9 cellular contexts compared by ENCODE assay signal in the genomic region with DNA sequence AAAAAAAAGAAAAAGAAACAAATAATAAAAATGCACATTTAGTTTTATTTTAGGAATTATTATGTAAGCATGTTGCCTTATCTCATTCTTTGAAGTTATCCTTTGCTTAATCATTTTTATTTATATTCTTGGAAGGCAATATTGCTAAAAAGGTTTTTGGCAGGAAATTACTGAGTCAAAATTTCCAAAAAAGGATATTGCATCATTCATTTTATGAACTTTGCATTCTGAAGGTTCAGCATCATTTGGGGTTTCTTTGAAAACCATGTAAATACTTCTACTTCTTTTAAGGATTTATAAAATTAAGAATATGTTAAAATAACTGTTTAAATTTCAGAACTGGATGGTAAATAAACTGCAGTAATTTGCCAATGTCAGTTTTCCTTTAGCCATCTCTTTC.
"Had no signal": no experiment of that assay in that cellular context is flagged by ENCODE, and none has a peak within 500 bp of the region (broad histone marks: within the 10 kb centered on the region; RNA-seq: fewer than 3 reads in every experiment).

No MANE protein-coding gene starts in this region.

- FAIRE-seq: H54 had no signal

- H2AFZ ChIP-seq: GM23248 had no signal

- H3K27ac ChIP-seq: GM23248, HL-60, KMS-11 had no signal

- H3K27ac Mint-ChIP-seq: H9 had no signal

- H3K9ac ChIP-seq: GM23248, KMS-11 had no signal

- H3K4me2 ChIP-seq: KMS-11 had no signal

- H3K4me3 ChIP-seq: GM23248 had no signal

- H3K4me3 Mint-ChIP-seq: H9 had no signal

- DNase-seq: GM23248, GOT3, H9, HCEC 1CT, IMR-90, KBM-7 had no signal
